ENCODE assay signal across 13 cellular contexts in the genomic region with DNA sequence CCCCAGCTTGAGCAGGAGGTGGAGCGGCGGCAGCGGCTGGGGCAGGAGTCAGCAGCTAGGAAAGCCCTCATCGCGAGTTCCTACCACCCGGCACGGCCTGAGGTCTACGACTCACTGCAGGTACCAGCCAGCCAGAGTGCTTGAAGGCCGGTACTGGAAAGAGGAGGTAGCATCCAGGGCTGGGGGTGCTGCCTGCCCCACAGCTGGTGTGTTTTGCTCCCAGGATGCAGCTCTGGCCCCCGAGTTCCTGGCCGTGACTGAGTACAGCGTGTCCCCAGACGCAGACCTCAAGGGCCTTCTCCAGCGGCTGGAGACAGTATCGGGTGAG. TPM values are rescaled to one million over a fixed set of nuclear protein-coding genes. Genes with fewer than 3 reads are reported as not detected.
DNase-seq lines count a peak whose midpoint lies in the region; ATAC-seq, FAIRE-seq and TF ChIP-seq lines count a peak whose summit lies in the region.
"Had no signal": no experiment of that assay in that cellular context is flagged by ENCODE, and none has a peak within 500 bp of the region (broad histone marks: within the 10 kb centered on the region; RNA-seq: fewer than 3 reads in every experiment).

No MANE protein-coding gene starts in this region.

- peak overlapping the region; percentile 91 for H3K27ac ChIP-seq in cardiac muscle cell
- H3K27ac ChIP-seq in heart right ventricle = no peak overlapping the region
- H3K27ac ChIP-seq in HepG2 (ENCODE audit: extremely low read length, insufficient read depth, low read length) = no peak overlapping the region
- H3K27ac ChIP-seq in upper lobe of right lung = no peak overlapping the region
- H3K27ac ChIP-seq: SJSA1 had no signal

- no peak overlapping the region for H2AFZ ChIP-seq in HepG2 (ENCODE audit: low read length)

- FAIRE-seq in HepG2 (lab: Jason Lieb, UNC) = no peak
- FAIRE-seq: endometrium had no signal

- peak overlapping the region; percentile 98 for H3K4me3 Mint-ChIP-seq in activated T-cell treated with anti-CD3 and anti-CD28 coated beads, Interleukin-2, amount 50 U/mL, for 72 hours

- H3K79me2 ChIP-seq in HepG2 (ENCODE audit: insufficient read depth, low read length) = peaks cover 45% of the 10 kb centered on the region

- 89 to 91% methylated on average over 15 of the region's 15 CpGs for WGBS in heart right ventricle, 2 donors
- 89% methylated on average over 9 of the region's 15 CpGs for WGBS in HepG2 (ENCODE audit: low lambda C conversion rate)

- POLR2A ChIA-PET in HepG2 (lab: Yijun Ruan, JAX) = interaction anchor here (1.2 to 3.7 kb wide), 3 partner anchors 7 to 256 kb away, joined by 4 to 49 read pairs (median 43); a partner anchor contains a TSS

- no peak for TF ChIP-seq RAD21 in HepG2 (CRISPR knock-in tag; IDR thresholded peaks at IDR 0.05)

- ATAC-seq in heart right ventricle (no peak), HepG2 (no peak), upper lobe of right lung (no peak), GM18907 (IDR thresholded peaks at IDR 0.05; ENCODE audit: unreplicated experiment) (no peak)
- no peak for ATAC-seq in activated T-cell treated with anti-CD3 and anti-CD28 coated beads, Interleukin-2, amount 50 U/mL, for 72 hours (replicated peaks in 1 of 2)
- ATAC-seq: left lobe of liver had no signal

- no peak for TF ChIP-seq CTCF in cardiac muscle cell (IDR thresholded peaks at IDR 0.05; ENCODE audit: low read depth, low read length)
- TF ChIP-seq CTCF in heart right ventricle (IDR thresholded peaks at IDR 0.05) = no peak
- no peak for TF ChIP-seq CTCF in HepG2 (CRISPR knock-in tag; IDR thresholded peaks at IDR 0.05)
- no peak for TF ChIP-seq CTCF in upper lobe of right lung (IDR thresholded peaks at IDR 0.05)

- peaks cover 34% of the 10 kb centered on the region for H3K4me1 Mint-ChIP-seq in activated T-cell treated with anti-CD3 and anti-CD28 coated beads, Interleukin-2, amount 50 U/mL, for 72 hours (ENCODE audit: low read depth)

- no TSS peak for BruUV-seq in HepG2 (replicated peaks; lab: Mats Ljungman, UMichigan)

- CTCF ChIA-PET in HepG2 (lab: Yijun Ruan, JAX; ENCODE audit: low intra/inter-chr PET ratio, low total read pairs) = no interaction called here

- H3K27ac Mint-ChIP-seq in activated T-cell treated with anti-CD3 and anti-CD28 coated beads, Interleukin-2, amount 50 U/mL, for 72 hours = no peak overlapping the region

- intact Hi-C loops in heart right ventricle (cut with DNase I) = loop anchor here in 2 of 10 donors (5.0 kb wide), 1 partner anchor 261 kb away; no protein-coding TSS in a partner anchor
- intact Hi-C loops in HepG2 (cut with micrococcal nuclease; ENCODE audit: unreplicated experiment) = no loop called here
- intact Hi-C loops in upper lobe of right lung (cut with DNase I) = no loop called here

- H3K36me3 Mint-ChIP-seq in activated T-cell treated with anti-CD3 and anti-CD28 coated beads, Interleukin-2, amount 50 U/mL, for 72 hours (ENCODE audit: insufficient read depth in 2 of 2) = peaks cover 0 to 1% of the 10 kb centered on the region in 2 donors

- H4K20me1 ChIP-seq in HepG2 (ENCODE audit: insufficient read depth, low read length) = no peaks in the 10 kb centered on the region

- no peak for TF ChIP-seq POLR2A in HepG2 (IDR thresholded peaks at IDR 0.05; ENCODE audit: insufficient read depth in 1 of 2, low read depth in 2 of 2, low read length in 2 of 2)

- no peak for DNase-seq in cardiac muscle cell (ENCODE audit: low read depth in 1 of 2, low spot score in 1 of 2)
- no peak for DNase-seq in heart right ventricle
- DNase-seq in activated T-cell treated with anti-CD3 and anti-CD28 coated beads, Interleukin-2, amount 50 U/mL, for 72 hours = no peak
- DNase-seq in HepG2 (ENCODE audit: low spot score) = no peak
- DNase-seq in upper lobe of right lung = peak; percentile 65
- DNase-seq in NCI-H2107 treated with DMSO at 0.1 percent for 48 hours (lab: John Stamatoyannopoulos, UW; ENCODE audit: unreplicated experiment) = no peak
- no peak for DNase-seq in amniotic stem cell (lab: John Stamatoyannopoulos, UW)
- DNase-seq: COR-L47, NCI-H2029 had no signal

- peaks cover 10% of the 10 kb centered on the region for H3K4me1 ChIP-seq in cardiac muscle cell (ENCODE audit: low read depth)
- peaks cover 12 to 58% (median 43%) of the 10 kb centered on the region in 9 donors for H3K4me1 ChIP-seq in heart right ventricle
- H3K4me1 ChIP-seq in HepG2 (ENCODE audit: insufficient read depth, low read length) = peaks cover 42% of the 10 kb centered on the region
- peaks cover 39% of the 10 kb centered on the region for H3K4me1 ChIP-seq in upper lobe of right lung

- TF ChIP-seq EP300 in HepG2 (IDR thresholded peaks at IDR 0.05; ENCODE audit: low read depth in 2 of 2, low read length in 2 of 2) = no peak
- no peak for TF ChIP-seq EP300 in HepG2 (CRISPR knock-in tag; IDR thresholded peaks at IDR 0.05; ENCODE audit: borderline replicate concordance)

- H3K9me3 ChIP-seq in cardiac muscle cell (ENCODE audit: low read depth) (no peaks in the 10 kb centered on the region), heart right ventricle (no peaks in the 10 kb centered on the region), HepG2 (ENCODE audit: low read length) (no peaks in the 10 kb centered on the region), upper lobe of right lung (no peaks in the 10 kb centered on the region)
- H3K9me3 ChIP-seq: SJSA1 had no signal

- H3K27me3 ChIP-seq in cardiac muscle cell (no peaks in the 10 kb centered on the region), heart right ventricle (no peaks in the 10 kb centered on the region), HepG2 (ENCODE audit: control insufficient read depth in 1 of 2, insufficient read depth in 2 of 2, low read length in 2 of 2) (no peaks in the 10 kb centered on the region; a peak in 1 of 5 replicates), upper lobe of right lung (no peaks in the 10 kb centered on the region)
- H3K27me3 ChIP-seq: SJSA1 had no signal

- no peak overlapping the region for H3K4me3 ChIP-seq in cardiac muscle cell
- peak overlapping the region in 2 of 10 donors; percentile 96 to 99 for H3K4me3 ChIP-seq in heart right ventricle
- H3K4me3 ChIP-seq in HepG2 (replicated peaks in 1 of 3; ENCODE audit: insufficient read depth in 1 of 3, low read depth in 2 of 3, low read length in 3 of 3) = peak overlapping the region in 2 of 3 experiments; percentile 83 to 90; a peak in 4 of 6 replicates
- H3K4me3 ChIP-seq in upper lobe of right lung = peak overlapping the region; percentile 97

- H3K27me3 Mint-ChIP-seq in activated T-cell treated with anti-CD3 and anti-CD28 coated beads, Interleukin-2, amount 50 U/mL, for 72 hours (ENCODE audit: low read depth) = no peaks in the 10 kb centered on the region

- in situ Hi-C loops in HepG2 (cut with HindIII; ENCODE audit: extremely low pct_ligation_motif_present, low pct_unique_long_range_greater_than_20kb) = no loop called here

- no peaks in the 10 kb centered on the region for H3K9me3 Mint-ChIP-seq in activated T-cell treated with anti-CD3 and anti-CD28 coated beads, Interleukin-2, amount 50 U/mL, for 72 hours

- H3K36me3 ChIP-seq in cardiac muscle cell = no peaks in the 10 kb centered on the region
- peaks cover 0 to 22% (median 0%) of the 10 kb centered on the region in 9 donors for H3K36me3 ChIP-seq in heart right ventricle
- H3K36me3 ChIP-seq in HepG2 (replicated peaks in 1 of 2; ENCODE audit: control insufficient read depth in 1 of 2, insufficient read depth in 2 of 2, low read length in 2 of 2) = peaks cover 0 to 11% of the 10 kb centered on the region in 2 experiments; a peak in 4 of 5 replicates
- H3K36me3 ChIP-seq in upper lobe of right lung = no peaks in the 10 kb centered on the region

- H3K9ac ChIP-seq in HepG2 (ENCODE audit: insufficient read depth, low read depth, low read length) = peak overlapping the region; percentile 93

- H3K4me2 ChIP-seq in HepG2 (ENCODE audit: low read depth, low read length) = peak overlapping the region; percentile 89

RNA-seq across cellular contexts. Expression of a gene that starts 1.6 kb away (rescaled TPM):
- total RNA-seq in cardiac muscle cell = 39.3 and 44.4 TPM in 2 replicates
- 22.8 and 41.8 TPM in 2 replicates for polyA plus RNA-seq in cardiac muscle cell
- total RNA-seq in heart right ventricle = 10 to 100 TPM; 10.6 to 17.1 (median 12.0) TPM
- 10 to 100 TPM; 12.0 to 15.9 TPM for polyA plus RNA-seq in heart right ventricle
- total RNA-seq in activated T-cell treated with anti-CD3 and anti-CD28 coated beads, Interleukin-2, amount 50 U/mL, for 72 hours = 10 to 100 TPM; 26.6 to 32.5 TPM
- total RNA-seq in HepG2 (2016; rRNA removed; fragmentation: Illumina TruSeq; extraction: Trizol) = 10.6 and 14.6 TPM in 2 replicates
- 4.5 and 4.8 TPM in 2 replicates for total RNA-seq in HepG2 (2016; cell fraction: cytosol; rRNA removed; fragmentation: Illumina TruSeq; extraction: Trizol; ENCODE audit: low read depth)
- 12.7 and 14.8 TPM in 2 replicates for total RNA-seq in HepG2 (2016; cell fraction: insoluble cytoplasmic fraction; rRNA removed; fragmentation: Illumina TruSeq; extraction: Trizol)
- 8.7 and 8.8 TPM in 2 replicates for total RNA-seq in HepG2 (2016; cell fraction: membrane; rRNA removed; fragmentation: Illumina TruSeq; extraction: Trizol)
- 11.1 and 14.0 TPM in 2 replicates for total RNA-seq in HepG2 (2016; cell fraction: nucleus; rRNA removed; fragmentation: Illumina TruSeq; extraction: Trizol)
- 13.2 and 15.5 TPM in 2 replicates for polyA plus RNA-seq in HepG2 (2011; rRNA removed)
- polyA plus RNA-seq in HepG2 (2011; cell fraction: cytosol; rRNA removed) = 10.6 and 23.9 TPM in 2 replicates
- 115 and 150 TPM in 2 replicates for polyA plus RNA-seq in HepG2 (2011; cell fraction: nucleus; rRNA removed)
- polyA plus RNA-seq in HepG2 (2012) = 6.2 and 7.8 TPM in 2 replicates
- polyA plus RNA-seq in HepG2 (2016; cell fraction: cytosol; fragmentation: Illumina TruSeq; extraction: Trizol; ENCODE audit: low read depth) = 7.1 and 7.6 TPM in 2 replicates
- polyA plus RNA-seq in HepG2 (2016; cell fraction: insoluble cytoplasmic fraction; fragmentation: Illumina TruSeq; extraction: Trizol; ENCODE audit: low read depth) = 14.3 and 16.0 TPM in 2 replicates
- polyA plus RNA-seq in HepG2 (2016; cell fraction: membrane; fragmentation: Illumina TruSeq; extraction: Trizol; ENCODE audit: low read depth) = 10.5 and 12.0 TPM in 2 replicates
- polyA plus RNA-seq in HepG2 (2016; cell fraction: nucleus; fragmentation: Illumina TruSeq; extraction: Trizol; ENCODE audit: insufficient read depth, low read depth) = 40.3 and 43.3 TPM in 2 replicates
- 20.5 and 24.4 TPM in 2 replicates for polyA minus RNA-seq in HepG2 (2011; rRNA and poly(A)+ RNA removed; ENCODE audit: low replicate concordance)
- polyA minus RNA-seq in HepG2 (2011; cell fraction: cytosol; rRNA and poly(A)+ RNA removed) = 6.2 and 10.0 TPM in 2 replicates
- 14.0 and 15.5 TPM in 2 replicates for polyA minus RNA-seq in HepG2 (2011; cell fraction: nucleus; rRNA and poly(A)+ RNA removed)
- 13.7 TPM for total RNA-seq in upper lobe of right lung

RNA-seq across cellular contexts. Expression of a gene that starts 3.9 kb away (rescaled TPM):
- total RNA-seq in cardiac muscle cell (204 and 253 TPM in 2 replicates), heart right ventricle (100 to 1,000 TPM; 125 to 161 (median 137) TPM), HepG2 (2016; rRNA removed; fragmentation: Illumina TruSeq; extraction: Trizol) (178 and 220 TPM in 2 replicates), upper lobe of right lung (124 TPM)
- polyA plus RNA-seq in cardiac muscle cell (274 and 323 TPM in 2 replicates), heart right ventricle (100 to 1,000 TPM; 226 to 319 TPM), HepG2 (2011; rRNA removed) (155 and 179 TPM in 2 replicates)
- 100 to 1,000 TPM; 183 to 187 TPM for total RNA-seq in activated T-cell treated with anti-CD3 and anti-CD28 coated beads, Interleukin-2, amount 50 U/mL, for 72 hours
- 710 and 791 TPM in 2 replicates for total RNA-seq in HepG2 (2016; cell fraction: cytosol; rRNA removed; fragmentation: Illumina TruSeq; extraction: Trizol; ENCODE audit: low read depth)
- 169 and 227 TPM in 2 replicates for total RNA-seq in HepG2 (2016; cell fraction: insoluble cytoplasmic fraction; rRNA removed; fragmentation: Illumina TruSeq; extraction: Trizol)
- 491 and 557 TPM in 2 replicates for total RNA-seq in HepG2 (2016; cell fraction: membrane; rRNA removed; fragmentation: Illumina TruSeq; extraction: Trizol)
- total RNA-seq in HepG2 (2016; cell fraction: nucleus; rRNA removed; fragmentation: Illumina TruSeq; extraction: Trizol) = 80.1 and 103 TPM in 2 replicates
- 176 and 208 TPM in 2 replicates for polyA plus RNA-seq in HepG2 (2011; cell fraction: cytosol; rRNA removed)
- 332 and 368 TPM in 2 replicates for polyA plus RNA-seq in HepG2 (2011; cell fraction: nucleus; rRNA removed)
- 109 and 121 TPM in 2 replicates for polyA plus RNA-seq in HepG2 (2012)
- polyA plus RNA-seq in HepG2 (2016; cell fraction: cytosol; fragmentation: Illumina TruSeq; extraction: Trizol; ENCODE audit: low read depth) = 761 and 860 TPM in 2 replicates
- polyA plus RNA-seq in HepG2 (2016; cell fraction: insoluble cytoplasmic fraction; fragmentation: Illumina TruSeq; extraction: Trizol; ENCODE audit: low read depth) = 159 and 186 TPM in 2 replicates
- 440 and 496 TPM in 2 replicates for polyA plus RNA-seq in HepG2 (2016; cell fraction: membrane; fragmentation: Illumina TruSeq; extraction: Trizol; ENCODE audit: low read depth)
- polyA plus RNA-seq in HepG2 (2016; cell fraction: nucleus; fragmentation: Illumina TruSeq; extraction: Trizol; ENCODE audit: insufficient read depth, low read depth) = 178 and 189 TPM in 2 replicates
- 30.5 and 34.7 TPM in 2 replicates for polyA minus RNA-seq in HepG2 (2011; rRNA and poly(A)+ RNA removed; ENCODE audit: low replicate concordance)
- 30.8 and 31.7 TPM in 2 replicates for polyA minus RNA-seq in HepG2 (2011; cell fraction: cytosol; rRNA and poly(A)+ RNA removed)
- 19.3 and 22.6 TPM in 2 replicates for polyA minus RNA-seq in HepG2 (2011; cell fraction: nucleus; rRNA and poly(A)+ RNA removed)

RNA-seq across cellular contexts. Expression of a gene that starts 10.3 kb away (rescaled TPM):
- total RNA-seq in cardiac muscle cell (9.7 and 13.0 TPM in 2 replicates), heart right ventricle (1 to 10 TPM; 2.7 to 5.8 (median 4.5) TPM), HepG2 (2016; rRNA removed; fragmentation: Illumina TruSeq; extraction: Trizol) (3.4 and 6.0 TPM in 2 replicates), upper lobe of right lung (5.2 TPM)
- polyA plus RNA-seq in cardiac muscle cell (5.2 and 10.0 TPM in 2 replicates), heart right ventricle (1 to 10 TPM; 1.9 to 6.0 TPM), HepG2 (2011; rRNA removed) (4.8 and 5.1 TPM in 2 replicates)
- total RNA-seq in activated T-cell treated with anti-CD3 and anti-CD28 coated beads, Interleukin-2, amount 50 U/mL, for 72 hours = 1 to 10 TPM; 4.9 to 7.0 TPM
- total RNA-seq in HepG2 (2016; cell fraction: cytosol; rRNA removed; fragmentation: Illumina TruSeq; extraction: Trizol; ENCODE audit: low read depth) = 2.0 and 2.1 TPM in 2 replicates
- total RNA-seq in HepG2 (2016; cell fraction: insoluble cytoplasmic fraction; rRNA removed; fragmentation: Illumina TruSeq; extraction: Trizol) = 3.8 and 6.2 TPM in 2 replicates
- total RNA-seq in HepG2 (2016; cell fraction: membrane; rRNA removed; fragmentation: Illumina TruSeq; extraction: Trizol) = 4.2 and 4.6 TPM in 2 replicates
- 7.6 and 8.0 TPM in 2 replicates for total RNA-seq in HepG2 (2016; cell fraction: nucleus; rRNA removed; fragmentation: Illumina TruSeq; extraction: Trizol)
- 2.5 and 4.1 TPM in 2 replicates for polyA plus RNA-seq in HepG2 (2011; cell fraction: cytosol; rRNA removed)
- 9.9 and 12.0 TPM in 2 replicates for polyA plus RNA-seq in HepG2 (2011; cell fraction: nucleus; rRNA removed)
- polyA plus RNA-seq in HepG2 (2012) = 2.4 and 3.6 TPM in 2 replicates
- polyA plus RNA-seq in HepG2 (2016; cell fraction: cytosol; fragmentation: Illumina TruSeq; extraction: Trizol; ENCODE audit: low read depth) = 0.78 and 1.3 TPM in 2 replicates
- polyA plus RNA-seq in HepG2 (2016; cell fraction: insoluble cytoplasmic fraction; fragmentation: Illumina TruSeq; extraction: Trizol; ENCODE audit: low read depth) = 2.3 and 4.0 TPM in 2 replicates
- polyA plus RNA-seq in HepG2 (2016; cell fraction: membrane; fragmentation: Illumina TruSeq; extraction: Trizol; ENCODE audit: low read depth) = 1.7 and 2.1 TPM in 2 replicates
- 12.6 and 14.0 TPM in 2 replicates for polyA plus RNA-seq in HepG2 (2016; cell fraction: nucleus; fragmentation: Illumina TruSeq; extraction: Trizol; ENCODE audit: insufficient read depth, low read depth)
- polyA minus RNA-seq in HepG2 (2011; rRNA and poly(A)+ RNA removed; ENCODE audit: low replicate concordance) = 16.7 and 18.1 TPM in 2 replicates
- polyA minus RNA-seq in HepG2 (2011; cell fraction: cytosol; rRNA and poly(A)+ RNA removed) = 4.4 and 4.7 TPM in 2 replicates
- 9.8 and 10.9 TPM in 2 replicates for polyA minus RNA-seq in HepG2 (2011; cell fraction: nucleus; rRNA and poly(A)+ RNA removed)
